In the genomic region with DNA sequence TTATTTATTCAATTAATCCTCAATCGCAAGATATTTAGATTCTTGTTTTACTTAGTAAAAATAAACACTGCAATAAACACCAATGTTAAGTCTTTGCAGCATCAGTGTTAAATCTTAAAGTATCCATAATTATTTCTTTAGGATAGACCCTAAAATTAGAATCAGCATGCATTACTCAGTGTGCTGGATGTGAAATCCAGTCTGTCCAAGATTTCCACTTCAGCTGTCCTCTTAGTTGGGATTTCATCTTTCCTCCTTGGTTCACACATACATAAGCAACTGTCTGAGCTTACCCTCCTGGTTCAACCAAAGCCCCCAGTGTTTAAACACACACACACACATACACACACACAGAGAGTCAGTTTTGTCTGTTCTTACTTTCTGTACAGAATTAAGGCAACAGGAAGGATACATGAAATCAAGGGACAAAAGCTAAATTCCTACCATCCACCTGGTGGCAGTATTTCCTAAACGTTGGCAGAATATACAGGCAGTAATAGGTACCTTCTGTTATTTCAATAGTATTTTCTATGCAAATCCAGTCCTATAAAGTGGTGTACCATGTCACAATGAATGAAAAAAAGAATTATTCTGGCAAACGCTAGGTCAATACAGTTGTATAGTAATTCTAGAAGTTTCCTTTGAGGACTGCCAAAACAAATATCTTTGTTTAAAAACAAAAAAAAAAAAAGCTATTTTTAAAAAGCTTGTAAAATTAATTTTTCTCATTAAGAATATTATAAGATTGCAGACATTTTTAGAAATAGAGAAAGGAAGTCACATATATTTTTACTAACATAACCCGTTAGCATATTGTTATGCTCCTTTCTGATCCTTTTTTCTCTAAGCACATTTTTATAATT, we compare ENCODE assay signal across 8 cellular contexts. TPM values are rescaled to one million over a fixed set of nuclear protein-coding genes. Genes with fewer than 3 reads are reported as not detected.
DNase-seq lines count a peak whose midpoint lies in the region; ATAC-seq and TF ChIP-seq lines count a peak whose summit lies in the region.

No MANE protein-coding gene starts in this region.

- intact Hi-C loops in CD4-positive, alpha-beta T cell (cut with DNase I, micrococcal nuclease), result loop anchor here in 1 of 2 experiments (1.0 to 2.0 kb wide), 2 partner anchors 85 to 126 kb away; no protein-coding TSS in a partner anchor
- intact Hi-C loops in left ventricle myocardium superior (cut with micrococcal nuclease), result loop anchor here (2.0 kb wide), 1 partner anchor 127 kb away; no protein-coding TSS in a partner anchor

- H3K36me3 Mint-ChIP-seq in CD4-positive, alpha-beta T cell (ENCODE audit: low read depth), result no peaks in the 10 kb centered on the region

- H3K9me3 Mint-ChIP-seq in CD4-positive, alpha-beta T cell, result no peaks in the 10 kb centered on the region

- no peak overlapping the region for H3K27ac Mint-ChIP-seq in CD4-positive, alpha-beta T cell

- DNase-seq in CD4-positive, alpha-beta T cell, result peak in 7 of 10 experiments; percentile 3 to 44 (median 11)
- DNase-seq in MV-4-11 (lab: John Stamatoyannopoulos, UW) (peak; percentile 80), RPMI7951 (ENCODE audit: low read depth) (peak; percentile 73), amniotic stem cell (lab: John Stamatoyannopoulos, UW) (peak; percentile 55), left ventricle myocardium superior (no peak), retina (peak; percentile 58)

- POLR2A ChIA-PET in CD4-positive, alpha-beta T cell (lab: Charles Lee), result interaction anchor here (0.8 to 1.7 kb wide), 6 partner anchors 27 to 129 kb away, joined by 3 to 32 read pairs (median 5); partner anchors contain the start of genes DMXL2 and LYSMD2

- H3K4me1 Mint-ChIP-seq in CD4-positive, alpha-beta T cell (ENCODE audit: low read depth), result no peaks in the 10 kb centered on the region

- ATAC-seq in CD4-positive, alpha-beta T cell (ENCODE audit: poor library complexity), result peak; percentile 81
- ATAC-seq in GM19351 (IDR thresholded peaks at IDR 0.05; ENCODE audit: unreplicated experiment), result peak; percentile 51
- peak; percentile 72 for ATAC-seq in left ventricle myocardium superior
- no peak for ATAC-seq in GM19455 (IDR thresholded peaks at IDR 0.05; ENCODE audit: unreplicated experiment)

- H3K27me3 Mint-ChIP-seq in CD4-positive, alpha-beta T cell, result no peaks in the 10 kb centered on the region

- CTCF ChIA-PET in CD4-positive, alpha-beta T cell (lab: Charles Lee), result interaction anchor here (0.7 to 5.1 kb wide), 28 partner anchors 9 to 601 kb away, joined by 3 to 179 read pairs (median 4); partner anchors contain the start of genes LYSMD2 and TMOD2

- TF ChIP-seq CTCF in CD4-positive, alpha-beta T cell (IDR thresholded peaks at IDR 0.05), result peak; percentile 90

- no peak overlapping the region for H3K27ac ChIP-seq in CD4-positive, alpha-beta T cell (ENCODE audit: low read depth, low read length)

- no peaks in the 10 kb centered on the region for H3K27me3 ChIP-seq in CD4-positive, alpha-beta T cell (ENCODE audit: control insufficient read depth, insufficient read depth, low read length)

- H3K4me3 Mint-ChIP-seq in CD4-positive, alpha-beta T cell, result no peak overlapping the region

- H3K9me3 ChIP-seq in CD4-positive, alpha-beta T cell (ENCODE audit: control insufficient read depth, low read length), result no peaks in the 10 kb centered on the region

RNA-seq across cellular contexts. Expression of gene DMXL2, which starts 27.3 kb away (rescaled TPM):
- 1 to 10 TPM; 4.7 to 5.5 TPM for total RNA-seq in CD4-positive, alpha-beta T cell
- total RNA-seq in RPMI7951 (2014; rRNA removed; shearing (Covaris generic)), result 32.8 and 37.8 TPM in 2 replicates
- 8.7 TPM for total RNA-seq in left ventricle myocardium superior

RNA-seq across cellular contexts. Expression of gene SCG3, which starts 31.4 kb away (rescaled TPM):
- total RNA-seq in CD4-positive, alpha-beta T cell, result not detected
- total RNA-seq in RPMI7951 (2014; rRNA removed; shearing (Covaris generic)), result not detected in 2 replicates
- total RNA-seq in left ventricle myocardium superior, result not detected
